Comparison of ENCODE assay signal across 8 cellular contexts in genomic region chr18:47175895-47176575, GRCh38. TPM values are rescaled to one million over a fixed set of nuclear protein-coding genes. Genes with fewer than 3 reads are reported as not detected.
DNase-seq lines count a peak whose midpoint lies in the region; ATAC-seq and TF ChIP-seq lines count a peak whose summit lies in the region.

TSS of gene IER3IP1 (minus strand) at chr18:47176364. CDS start at chr18:47176277, 87 bp downstream.

- TF ChIP-seq CTCF in HEK293 (tag by site-specific recombination; IDR thresholded peaks at IDR 0.05) (peak; percentile 64), osteocyte (IDR thresholded peaks at IDR 0.05) (peak; percentile 30), thoracic aorta (IDR thresholded peaks at IDR 0.05) (no peak)

- peaks cover 2% of the 10 kb centered on the region for H3K36me3 Mint-ChIP-seq in activated naive CD4-positive, alpha-beta T cell treated with anti-CD3 and anti-CD28 coated beads, Interleukin-2, amount 10 ng/mL, durations not matched to agents 7 days and 5 days
- H3K36me3 Mint-ChIP-seq in osteocyte (ENCODE audit: unreplicated experiment): no peaks in the 10 kb centered on the region

- no peaks in the 10 kb centered on the region for H3K27me3 ChIP-seq in thoracic aorta (replicated peaks; ENCODE audit: insufficient read depth)

- H3K36me3 ChIP-seq in HEK293 (ENCODE audit: control insufficient read depth in 2 of 2, insufficient read depth in 1 of 2, low read length in 2 of 2) (peaks cover 0 to 7% of the 10 kb centered on the region in 2 experiments; a peak in 1 of 3 replicates), SK-N-MC (ENCODE audit: insufficient read depth, low read length) (peaks cover 11% of the 10 kb centered on the region; the same call in 1 of the 2 replicates), thoracic aorta (no peaks in the 10 kb centered on the region)

- H3K27me3 Mint-ChIP-seq in activated naive CD4-positive, alpha-beta T cell treated with anti-CD3 and anti-CD28 coated beads, Interleukin-2, amount 10 ng/mL, durations not matched to agents 7 days and 5 days: peaks cover 8% of the 10 kb centered on the region
- peaks cover 25% of the 10 kb centered on the region for H3K27me3 Mint-ChIP-seq in osteocyte (ENCODE audit: unreplicated experiment)

- no peaks in the 10 kb centered on the region for H3K9me3 Mint-ChIP-seq in activated naive CD4-positive, alpha-beta T cell treated with anti-CD3 and anti-CD28 coated beads, Interleukin-2, amount 10 ng/mL, durations not matched to agents 7 days and 5 days
- no peaks in the 10 kb centered on the region for H3K9me3 Mint-ChIP-seq in osteocyte (ENCODE audit: unreplicated experiment)

- no peaks in the 10 kb centered on the region for H3K9me3 ChIP-seq in HEK293 (ENCODE audit: control insufficient read depth, insufficient read depth, low read depth, low read length)
- H3K9me3 ChIP-seq in SK-N-MC (ENCODE audit: low read depth, low read length): no peaks in the 10 kb centered on the region
- no peaks in the 10 kb centered on the region for H3K9me3 ChIP-seq in thoracic aorta

- peak; percentile 95 for DNase-seq in GM03348 (ENCODE audit: low spot score)
- DNase-seq in MV-4-11 (lab: John Stamatoyannopoulos, UW): peak; percentile 83
- DNase-seq in SK-N-MC (ENCODE audit: low read depth, low spot score): peak; percentile 39
- DNase-seq in activated naive CD4-positive, alpha-beta T cell treated with anti-CD3 and anti-CD28 coated beads, Interleukin-2, amount 10 ng/mL, durations not matched to agents 7 days and 5 days: peak; percentile 91
- peak; percentile 52 for DNase-seq in glomerular endothelial cell (ENCODE audit: extremely low read depth, low read depth, low spot score)
- DNase-seq in osteocyte (ENCODE audit: extremely low spot score, unreplicated experiment): peak; percentile 96
- peak; percentile 62 for DNase-seq in thoracic aorta (ENCODE audit: low spot score)

- H3K4me1 Mint-ChIP-seq in activated naive CD4-positive, alpha-beta T cell treated with anti-CD3 and anti-CD28 coated beads, Interleukin-2, amount 10 ng/mL, durations not matched to agents 7 days and 5 days: peaks cover 2% of the 10 kb centered on the region
- no peaks in the 10 kb centered on the region for H3K4me1 Mint-ChIP-seq in osteocyte (ENCODE audit: unreplicated experiment)

- POLR2A ChIA-PET in HEK293 (lab: Yijun Ruan, JAX): no interaction called here

- H3K9ac ChIP-seq in SK-N-MC (ENCODE audit: insufficient read length): peak within 1 kb of the TSS; percentile 94

- H3K4me3 ChIP-seq in HEK293 (ENCODE audit: low read depth, low read length): peak within 1 kb of the TSS; percentile 90
- H3K4me3 ChIP-seq in SK-N-MC: peak within 1 kb of the TSS; percentile 93
- peak within 1 kb of the TSS; percentile 96 for H3K4me3 ChIP-seq in thoracic aorta

- no peak within 1 kb of the TSS for H3K27ac Mint-ChIP-seq in activated naive CD4-positive, alpha-beta T cell treated with anti-CD3 and anti-CD28 coated beads, Interleukin-2, amount 10 ng/mL, durations not matched to agents 7 days and 5 days
- H3K27ac Mint-ChIP-seq in osteocyte (ENCODE audit: unreplicated experiment): no peak within 1 kb of the TSS

- CTCF ChIA-PET in HEK293 (lab: Yijun Ruan, JAX): no interaction called here
- CTCF ChIA-PET in activated naive CD4-positive, alpha-beta T cell treated with anti-CD3 and anti-CD28 coated beads, Interleukin-2, amount 10 ng/mL, durations not matched to agents 7 days and 5 days (lab: Charles Lee): no interaction called here

- ATAC-seq in thoracic aorta (ENCODE audit: insufficient number of reproducible peaks, low FRiP score, low read depth): peak; percentile 92

- H3K4me1 ChIP-seq in HEK293 (ENCODE audit: control insufficient read depth, insufficient read depth, low read length) (peaks cover 12% of the 10 kb centered on the region), thoracic aorta (ENCODE audit: control insufficient read depth in 1 of 2, low read depth in 2 of 2) (peaks cover 17 to 26% of the 10 kb centered on the region in 2 donors)

- peak within 1 kb of the TSS; percentile 11 for H3K4me3 Mint-ChIP-seq in activated naive CD4-positive, alpha-beta T cell treated with anti-CD3 and anti-CD28 coated beads, Interleukin-2, amount 10 ng/mL, durations not matched to agents 7 days and 5 days
- peak within 1 kb of the TSS; percentile 24 for H3K4me3 Mint-ChIP-seq in osteocyte (ENCODE audit: unreplicated experiment)

- H3K27ac ChIP-seq in HEK293 (ENCODE audit: extremely low read depth, low read depth, low read length) (peak within 1 kb of the TSS; percentile 91), SK-N-MC (0 out of 2 replicates have a peak within 1 kb of the TSS, but pooled peaks have one; percentile 48), thoracic aorta (peak within 1 kb of the TSS; percentile 66 to 70)

TF ChIP-seq in HEK293, 187 proteins besides CTCF, POLR2A, EP300 and RAD21 (continues in another document):
- TF ChIP-seq YY1 (tag by site-specific recombination; IDR thresholded peaks at IDR 0.05): peak; percentile 53; the same call in 1 of the 2 replicates
- no peak for TF ChIP-seq PRDM4 (tag by site-specific recombination; IDR thresholded peaks at IDR 0.05)
- peak; percentile 59; the same call in 1 of the 2 replicates for TF ChIP-seq ZBTB11 (tag by site-specific recombination; conservative IDR thresholded peaks at IDR 0.05; ENCODE audit: low read depth)
- TF ChIP-seq ZNF391 (tag by site-specific recombination; IDR thresholded peaks at IDR 0.05; ENCODE audit: borderline replicate concordance, low read depth): no peak; the same call in 1 of the 2 replicates
- no peak for TF ChIP-seq ZNF354C (tag by site-specific recombination; IDR thresholded peaks at IDR 0.05; ENCODE audit: borderline replicate concordance, low read depth)
- 0 out of 2 replicates have a peak, but pooled peaks have one; percentile 15 for TF ChIP-seq ZIC2 (tag by site-specific recombination; IDR thresholded peaks at IDR 0.05)
- peak; percentile 38; the same call in 1 of the 2 replicates for TF ChIP-seq ZBTB20 (tag by site-specific recombination; IDR thresholded peaks at IDR 0.05)
- 0 out of 2 replicates have a peak, but pooled peaks have one; percentile 28 for TF ChIP-seq OVOL3 (tag by site-specific recombination; IDR thresholded peaks at IDR 0.05)
- TF ChIP-seq KLF9 (tag by site-specific recombination; IDR thresholded peaks at IDR 0.05; ENCODE audit: low read depth): peak; percentile 33; the same call in 1 of the 2 replicates
- 0 out of 2 replicates have a peak, but pooled peaks have one; percentile 52 for TF ChIP-seq PBX3 (CRISPR knock-in tag; IDR thresholded peaks at IDR 0.05)
- TF ChIP-seq KLF16 (tag by site-specific recombination; IDR thresholded peaks at IDR 0.05): peak; percentile 58; the same call in 1 of the 2 replicates

RNA-seq across cellular contexts. Expression of gene IER3IP1, which starts in this region (rescaled TPM):
- total RNA-seq in glomerular endothelial cell (15.9 and 18.3 TPM in 2 replicates), osteocyte (14.8 and 15.9 TPM in 2 replicates), thoracic aorta (10 to 100 TPM in 1 of 2 donors, 1 to 10 TPM in 1; 9.1 to 10.3 TPM)

Comparison
In these comparisons a context has a peak if more than half of its experiments do, and no peak if none do; other contexts are left out.
1. Peak in every context shown above with its lines: DNase-seq, ATAC-seq, H3K4me3 ChIP-seq and H3K27ac ChIP-seq.
2. DNase-seq: peak in every context shown above with its lines; median percentile 96 in osteocyte; 95 in GM03348; 91 in activated naive CD4-positive, alpha-beta T cell treated with anti-CD3 and anti-CD28 coated beads, Interleukin-2, amount 10 ng/mL, durations not matched to agents 7 days and 5 days; 83 in MV-4-11; 62 in thoracic aorta; 52 in glomerular endothelial cell; 39 in SK-N-MC.